8 cellular contexts compared by ENCODE assay signal in genomic region chr4:6986781-6987565, GRCh38. TPM values are rescaled to one million over a fixed set of nuclear protein-coding genes. Genes with fewer than 3 reads are reported as not detected.
DNase-seq lines count a peak whose midpoint lies in the region; ATAC-seq, FAIRE-seq and TF ChIP-seq lines count a peak whose summit lies in the region.

No MANE protein-coding gene starts in this region.

- H3K27ac Mint-ChIP-seq in WTC11: peak overlapping the region; percentile 99

- intact Hi-C loops in spleen (cut with DNase I; ENCODE audit: low total_unique reads): loop anchor here (10.0 kb wide), 1 partner anchor 62 kb away; no protein-coding TSS in a partner anchor

- H3K27ac ChIP-seq in spleen: peak overlapping the region; percentile 89 to 96 (median 93)

- 0 to 1% (median 0%) methylated on average over 16 to 78 of the region's 78 CpGs for WGBS in spleen, 5 donors

- FAIRE-seq in bronchial epithelial cell (lab: Jason Lieb, UNC): no peak

- CTCF ChIA-PET in WTC11 (lab: Charles Lee): interaction anchor here (0.7 to 3.0 kb wide), 16 partner anchors 13 to 268 kb away, joined by 3 to 47 read pairs (median 4); partner anchors contain the start of genes GRPEL1, TADA2B and TBC1D14

- H3K36me3 ChIP-seq in bronchial epithelial cell (ENCODE audit: control insufficient read depth, insufficient read depth, low read length) (peaks cover 4% of the 10 kb centered on the region), spleen (peaks cover 0 to 7% (median 0%) of the 10 kb centered on the region in 6 donors)

- peak overlapping the region; percentile 96 for H3K4me3 ChIP-seq in bronchial epithelial cell (ENCODE audit: low read depth, low read length)
- peak overlapping the region; percentile 64 to 89 (median 82) for H3K4me3 ChIP-seq in spleen

- no peaks in the 10 kb centered on the region; the same call in 1 of the 2 replicates for H3K27me3 Mint-ChIP-seq in WTC11 (ENCODE audit: low read depth)

- peak overlapping the region; percentile 99 for H3K4me3 Mint-ChIP-seq in WTC11

- POLR2A ChIA-PET in WTC11 (lab: Charles Lee): interaction anchor here (1.0 to 2.2 kb wide), 4 partner anchors 13 to 203 kb away, joined by 3 to 12 read pairs (median 5); partner anchors contain the start of gene TBC1D14

- peak; percentile 25 to 85 (median 29) for TF ChIP-seq POLR2A in spleen (IDR thresholded peaks at IDR 0.05)

- H3K9me3 Mint-ChIP-seq in WTC11: no peaks in the 10 kb centered on the region

- DNase-seq in AG08396 (ENCODE audit: low spot score) (peak; percentile 98), NCI-H2227 (lab: John Stamatoyannopoulos, UW; ENCODE audit: unreplicated experiment) (peak; percentile 93), WTC11 (ENCODE audit: low spot score) (peak; percentile 94), bronchial epithelial cell (ENCODE audit: low read depth) (peak; percentile 70), iris pigment epithelial cell (ENCODE audit: low read depth) (peak; percentile 95), spleen (peak; percentile 99)

- ATAC-seq in GM18873 (IDR thresholded peaks at IDR 0.05; ENCODE audit: low FRiP score, unreplicated experiment) (peak; percentile 52), HG03135 (IDR thresholded peaks at IDR 0.05; ENCODE audit: unreplicated experiment) (peak; percentile 79), WTC11 (peak; percentile 89)

- no peaks in the 10 kb centered on the region for H3K9me3 ChIP-seq in spleen

- TF ChIP-seq CTCF in WTC11 (IDR thresholded peaks at IDR 0.05): no peak
- peak; percentile 17 for TF ChIP-seq CTCF in bronchial epithelial cell (IDR thresholded peaks at IDR 0.05; ENCODE audit: insufficient read depth, low read length, severe bottlenecking)
- TF ChIP-seq CTCF in spleen (IDR thresholded peaks at IDR 0.05 in 8 of 11, conservative IDR thresholded peaks at IDR 0.05 in 3 of 11): peak in 6 of 11 experiments; percentile 21 to 42 (median 30)

- H3K27me3 ChIP-seq in bronchial epithelial cell (ENCODE audit: control insufficient read depth, insufficient read depth, low read length): no peaks in the 10 kb centered on the region
- no peaks in the 10 kb centered on the region for H3K27me3 ChIP-seq in spleen (replicated peaks in 1 of 7)

- peaks cover 40% of the 10 kb centered on the region for H3K4me1 Mint-ChIP-seq in WTC11

- no peaks in the 10 kb centered on the region for H3K36me3 Mint-ChIP-seq in WTC11

- peaks cover 46 to 97% (median 85%) of the 10 kb centered on the region in 6 donors for H3K4me1 ChIP-seq in spleen

TF ChIP-seq in WTC11, 78 proteins besides CTCF, POLR2A, EP300 and RAD21 (continues in another document):
- no peak for TF ChIP-seq ZBTB21 (CRISPR knock-in tag; IDR thresholded peaks at IDR 0.05; ENCODE audit: borderline replicate concordance)
- TF ChIP-seq SP1 (CRISPR knock-in tag; conservative IDR thresholded peaks at IDR 0.05): peak; percentile 100
- TF ChIP-seq ZSCAN18 (CRISPR knock-in tag; IDR thresholded peaks at IDR 0.05): no peak
- no peak for TF ChIP-seq HMGA2 (CRISPR knock-in tag; IDR thresholded peaks at IDR 0.05)
- TF ChIP-seq ZNF219 (CRISPR knock-in tag; IDR thresholded peaks at IDR 0.05; ENCODE audit: borderline replicate concordance): no peak
- TF ChIP-seq JUN (CRISPR knock-in tag; IDR thresholded peaks at IDR 0.05): no peak
- peak; percentile 65; the same call in 1 of the 2 replicates for TF ChIP-seq FOXP1 (CRISPR knock-in tag; IDR thresholded peaks at IDR 0.05; ENCODE audit: borderline replicate concordance)
- TF ChIP-seq USF1 (CRISPR knock-in tag; IDR thresholded peaks at IDR 0.05): peak; percentile 59; the same call in 1 of the 2 replicates
- peak; percentile 81; the same call in 1 of the 2 replicates for TF ChIP-seq RELA (CRISPR knock-in tag; IDR thresholded peaks at IDR 0.05; ENCODE audit: borderline replicate concordance)
- no peak for TF ChIP-seq ZBTB43 (CRISPR knock-in tag; IDR thresholded peaks at IDR 0.05)
- TF ChIP-seq FOXP4 (CRISPR knock-in tag; IDR thresholded peaks at IDR 0.05): no peak; the same call in 1 of the 2 replicates
- no peak for TF ChIP-seq SOX15 (CRISPR knock-in tag; IDR thresholded peaks at IDR 0.05)
- TF ChIP-seq CBFB (CRISPR knock-in tag; IDR thresholded peaks at IDR 0.05; ENCODE audit: low read depth): 0 out of 2 replicates have a peak, but pooled peaks have one; percentile 25
- no peak for TF ChIP-seq ZMAT4 (CRISPR knock-in tag; IDR thresholded peaks at IDR 0.05)
- 0 out of 2 replicates have a peak, but pooled peaks have one; percentile 34 for TF ChIP-seq CREM (CRISPR knock-in tag; IDR thresholded peaks at IDR 0.05)
- no peak for TF ChIP-seq IRF2 (CRISPR knock-in tag; IDR thresholded peaks at IDR 0.05; ENCODE audit: borderline replicate concordance, low read depth)
- no peak for TF ChIP-seq TCF7 (CRISPR knock-in tag; IDR thresholded peaks at IDR 0.05; ENCODE audit: low read depth)
- no peak for TF ChIP-seq GRHL2 (CRISPR knock-in tag; IDR thresholded peaks at IDR 0.05; ENCODE audit: insufficient replicate concordance, severe bottlenecking)
- TF ChIP-seq USF2 (CRISPR knock-in tag; IDR thresholded peaks at IDR 0.05): peak; percentile 63
- peak; percentile 82; the same call in 1 of the 2 replicates for TF ChIP-seq MAX (CRISPR knock-in tag; IDR thresholded peaks at IDR 0.05)
- peak; percentile 26; the same call in 1 of the 2 replicates for TF ChIP-seq GABPB1 (CRISPR knock-in tag; IDR thresholded peaks at IDR 0.05)
- TF ChIP-seq ZNF416 (CRISPR knock-in tag; IDR thresholded peaks at IDR 0.05): 0 out of 2 replicates have a peak, but pooled peaks have one; percentile 31
- TF ChIP-seq MYBL2 (CRISPR knock-in tag; IDR thresholded peaks at IDR 0.05): peak; percentile 28; the same call in 1 of the 2 replicates
- peak; percentile 78; the same call in 1 of the 2 replicates for TF ChIP-seq TEAD1 (CRISPR knock-in tag; IDR thresholded peaks at IDR 0.05)

RNA-seq across cellular contexts. Expression of gene TADA2B, which starts 56.2 kb away (rescaled TPM):
- total RNA-seq in WTC11 (2021): 12.2 to 14.3 TPM (median 13.1 TPM) in 3 replicates
- total RNA-seq in bronchial epithelial cell: 12.1 and 14.6 TPM in 2 replicates
- total RNA-seq in spleen: 10 to 100 TPM; 22.6 to 32.2 (median 27.1) TPM
- 10 to 100 TPM in 2 of 3 donors, 1 to 10 TPM in 1; 9.9 to 15.6 (median 10.8) TPM for polyA plus RNA-seq in spleen

Comparison
In these comparisons a context has a peak if more than half of its experiments do, and no peak if none do; other contexts are left out.
1. Peak in every context shown above with its lines: DNase-seq, ATAC-seq, H3K4me3 ChIP-seq and H3K27ac ChIP-seq.